ENCODE assay signal across 26 cellular contexts in the genomic region with DNA sequence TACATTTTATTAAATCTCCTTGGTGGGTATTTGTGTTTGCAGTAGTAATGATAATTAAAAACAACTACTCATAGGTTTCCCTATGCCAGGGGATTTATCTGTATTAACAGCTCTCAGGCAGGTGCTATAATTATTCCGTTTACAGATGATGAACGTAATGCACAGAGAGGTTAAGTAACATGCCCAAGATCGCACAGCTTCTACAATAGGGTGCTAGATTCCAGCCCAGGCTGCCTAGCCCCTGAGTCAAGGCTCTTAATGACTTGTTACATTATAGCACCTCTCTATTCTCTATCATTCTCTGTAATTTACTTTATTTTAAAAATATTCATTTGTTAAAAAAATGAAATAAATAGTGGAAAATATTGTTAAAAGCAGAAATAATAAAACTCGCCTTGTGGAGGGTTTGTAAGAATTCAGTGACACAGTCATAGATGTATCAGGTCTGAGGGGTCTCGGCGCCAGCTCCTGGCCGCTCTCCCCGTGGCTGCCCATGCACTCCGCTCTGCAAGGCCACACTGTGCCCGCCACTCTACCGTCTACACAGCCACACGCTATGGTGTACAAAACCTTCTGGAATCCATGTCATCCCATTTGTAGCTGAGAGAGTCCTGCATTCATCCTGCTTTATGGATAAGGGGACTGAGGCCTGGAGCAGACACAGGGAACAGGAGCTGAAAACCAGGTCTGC.
DNase-seq lines count a peak whose midpoint lies in the region; ATAC-seq, FAIRE-seq and TF ChIP-seq lines count a peak whose summit lies in the region.
"Had no signal": no experiment of that assay in that cellular context is flagged by ENCODE, and none has a peak within 500 bp of the region (broad histone marks: within the 10 kb centered on the region; RNA-seq: fewer than 3 reads in every experiment).

No MANE protein-coding gene starts in this region.

- TF ChIP-seq RAD21 in K562 (CRISPR knock-in tag; conservative IDR thresholded peaks at IDR 0.05 in 1 of 2, IDR thresholded peaks at IDR 0.05 in 1 of 2) = no peak

- no peak for TF ChIP-seq EP300 in K562 (IDR thresholded peaks at IDR 0.05; ENCODE audit: low read length)
- no peak for TF ChIP-seq EP300 in esophagus muscularis mucosa (IDR thresholded peaks at IDR 0.05)

- POLR2A ChIA-PET in K562 (lab: Yijun Ruan, JAX) = no interaction called here

- H3K4me3 Mint-ChIP-seq in activated T-cell treated with anti-CD3 and anti-CD28 coated beads, Interleukin-2, amount 50 U/mL, for 4 hours = peak overlapping the region; percentile 13
- no peak overlapping the region for H3K4me3 Mint-ChIP-seq in type B pancreatic cell
- H3K4me3 Mint-ChIP-seq: CD14-positive monocyte; CD4-positive, alpha-beta memory T cell; CD4-positive, CD25-positive, alpha-beta regulatory T cell; CD8-positive, alpha-beta memory T cell had no signal

- TF ChIP-seq POLR2A in K562 (conservative IDR thresholded peaks at IDR 0.05) (no peak), esophagus muscularis mucosa (IDR thresholded peaks at IDR 0.05; ENCODE audit: low read depth) (no peak)

- H3K9me1 ChIP-seq in K562 (ENCODE audit: control insufficient read depth, insufficient read depth, low read length) = no peaks in the 10 kb centered on the region

- H4K20me1 ChIP-seq in K562 (replicated peaks; ENCODE audit: control insufficient read depth, insufficient read depth, low read length) = no peaks in the 10 kb centered on the region

- no peaks in the 10 kb centered on the region for H3K36me3 Mint-ChIP-seq in activated T-cell treated with anti-CD3 and anti-CD28 coated beads, Interleukin-2, amount 50 U/mL, for 4 hours (ENCODE audit: insufficient read depth)
- H3K36me3 Mint-ChIP-seq in type B pancreatic cell = no peaks in the 10 kb centered on the region
- H3K36me3 Mint-ChIP-seq: CD14-positive monocyte; CD4-positive, alpha-beta memory T cell; CD4-positive, CD25-positive, alpha-beta regulatory T cell had no signal

- intact Hi-C loops in K562 (cut with micrococcal nuclease) = no loop called here
- intact Hi-C loops in esophagus muscularis mucosa (cut with DNase I) = no loop called here
- intact Hi-C loops in colonic mucosa (cut with DNase I) = no loop called here

- in situ Hi-C loops in K562 (cut with MboI) = no loop called here

- H2AFZ ChIP-seq in K562 (ENCODE audit: low read depth, low read length) = no peak overlapping the region

- peaks cover 31% of the 10 kb centered on the region for H3K27me3 Mint-ChIP-seq in activated T-cell treated with anti-CD3 and anti-CD28 coated beads, Interleukin-2, amount 50 U/mL, for 4 hours (ENCODE audit: low read depth)
- H3K27me3 Mint-ChIP-seq in type B pancreatic cell = peaks cover 5% of the 10 kb centered on the region

- no peak overlapping the region for H3K27ac Mint-ChIP-seq in type B pancreatic cell
- H3K27ac Mint-ChIP-seq: CD14-positive monocyte; CD4-positive, CD25-positive, alpha-beta regulatory T cell had no signal

- no peaks in the 10 kb centered on the region for H3K36me3 ChIP-seq in K562 (ENCODE audit: control insufficient read depth, insufficient read depth, low read length)
- H3K36me3 ChIP-seq in esophagus muscularis mucosa = no peaks in the 10 kb centered on the region
- no peaks in the 10 kb centered on the region for H3K36me3 ChIP-seq in colonic mucosa
- H3K36me3 ChIP-seq: BE2C had no signal

- ATAC-seq in activated T-cell treated with anti-CD3 and anti-CD28 coated beads, Interleukin-2, amount 50 U/mL, for 4 hours = no peak
- ATAC-seq in K562 (no peak), HG02763 (IDR thresholded peaks at IDR 0.05; ENCODE audit: unreplicated experiment) (no peak)
- ATAC-seq: A549, GM12878 had no signal

- H3K9me3 ChIP-seq in K562 (replicated peaks; ENCODE audit: control insufficient read depth, insufficient read depth, low read depth, low read length) = no peaks in the 10 kb centered on the region
- H3K9me3 ChIP-seq in esophagus muscularis mucosa = no peaks in the 10 kb centered on the region
- H3K9me3 ChIP-seq in colonic mucosa = no peaks in the 10 kb centered on the region
- H3K9me3 ChIP-seq: A549, BE2C had no signal

- CTCF ChIA-PET in K562 (lab: Yijun Ruan, JAX; ENCODE audit: low intra/inter-chr PET ratio) = no interaction called here

- H3K9ac ChIP-seq in K562 (ENCODE audit: insufficient read depth in 1 of 2, low read depth in 2 of 2, low read length in 2 of 2) = peak overlapping the region in 1 of 2 experiments; percentile 62; a peak in 1 of 4 replicates
- H3K9ac ChIP-seq in colonic mucosa (ENCODE audit: low read depth in 2 of 2, low read length in 2 of 2) = no peak overlapping the region

- H3K4me1 ChIP-seq in K562 (replicated peaks in 1 of 2; ENCODE audit: control insufficient read depth in 2 of 2, insufficient read depth in 2 of 2, low read length in 2 of 2) (peaks cover 12 to 17% of the 10 kb centered on the region in 2 experiments; a peak in 4 of 5 replicates), esophagus muscularis mucosa (no peaks in the 10 kb centered on the region), colonic mucosa (no peaks in the 10 kb centered on the region)
- H3K4me1 ChIP-seq: A549, BE2C had no signal

- H3K9me3 Mint-ChIP-seq in activated T-cell treated with anti-CD3 and anti-CD28 coated beads, Interleukin-2, amount 50 U/mL, for 4 hours = no peaks in the 10 kb centered on the region
- H3K9me3 Mint-ChIP-seq in type B pancreatic cell = no peaks in the 10 kb centered on the region
- H3K9me3 Mint-ChIP-seq: CD4-positive, CD25-positive, alpha-beta regulatory T cell had no signal

- H3K27me3 ChIP-seq in K562 (ENCODE audit: control insufficient read depth in 2 of 2, insufficient read depth in 2 of 2, low read length in 2 of 2) = peaks cover 0 to 13% of the 10 kb centered on the region in 2 experiments; a peak in 1 of 5 replicates
- H3K27me3 ChIP-seq in esophagus muscularis mucosa = peaks cover 0 to 24% (median 0%) of the 10 kb centered on the region in 4 donors
- H3K27me3 ChIP-seq in colonic mucosa = peaks cover 3% of the 10 kb centered on the region
- H3K27me3 ChIP-seq: BE2C had no signal

- no peak for FAIRE-seq in K562 (lab: Jason Lieb, UNC)
- FAIRE-seq: A549, GM12878, GM18507 had no signal

- H3K4me2 ChIP-seq in K562 (ENCODE audit: insufficient read depth, low read length) = no peak overlapping the region
- H3K4me2 ChIP-seq: A549 had no signal

- WGBS in K562 (ENCODE audit: insufficient coverage, low coverage, missing lambda C conversion rate) = 34% methylated on average over 12 of the region's 12 CpGs
- 86% methylated on average over 12 of the region's 12 CpGs for WGBS in esophagus muscularis mucosa

- TF ChIP-seq CTCF in K562 (IDR thresholded peaks at IDR 0.05 in 2 of 3, conservative IDR thresholded peaks at IDR 0.05 in 1 of 3; ENCODE audit: insufficient read depth in 2 of 3, low read depth in 1 of 3, low read length in 3 of 3) (no peak), esophagus muscularis mucosa (IDR thresholded peaks at IDR 0.05) (no peak), type B pancreatic cell (conservative IDR thresholded peaks at IDR 0.05) (no peak), colonic mucosa (IDR thresholded peaks at IDR 0.05) (no peak)

- no TSS peak for BruUV-seq in K562 (replicated peaks; lab: Mats Ljungman, UMichigan)

- no peak for DNase-seq in activated T-cell treated with anti-CD3 and anti-CD28 coated beads, Interleukin-2, amount 50 U/mL, for 4 hours
- DNase-seq in activated T-cell treated with anti-CD3 and anti-CD28 coated beads, Interleukin-2, amount 50 U/mL, for 48 hours = no peak
- DNase-seq in K562 (ENCODE audit: extremely low read depth in 1 of 4, low spot score in 3 of 4) (no peak), esophagus muscularis mucosa (ENCODE audit: extremely low spot score) (peak; percentile 50), type B pancreatic cell (ENCODE audit: extremely low spot score, unreplicated experiment) (peak; percentile 34), colonic mucosa (no peak)
- no peak for DNase-seq in stimulated activated CD4-positive, alpha-beta T cell treated with anti-CD3 and anti-CD28 coated beads, Interleukin-2, amount 100 ng/mL, for 24 hours
- DNase-seq: BE2C; C1 segment of cervical spinal cord; CD4-positive, alpha-beta memory T cell; CD4-positive, CD25-positive, alpha-beta regulatory T cell; CD8-positive, alpha-beta memory T cell; COR-L47; DMS 273 treated with DMSO at 0.1 percent for 48 hours; DMS153; DMS53; DMS79; DND-41; EL; GDM1 had no signal

- H3K79me2 ChIP-seq in K562 (ENCODE audit: control insufficient read depth, insufficient read depth, low read length) = no peaks in the 10 kb centered on the region

- no peak overlapping the region for H3K4me3 ChIP-seq in K562
- H3K4me3 ChIP-seq in esophagus muscularis mucosa = no peak overlapping the region
- H3K4me3 ChIP-seq in colonic mucosa = no peak overlapping the region
- H3K4me3 ChIP-seq: A549, GM12878 had no signal

- no peaks in the 10 kb centered on the region for H3K4me1 Mint-ChIP-seq in activated T-cell treated with anti-CD3 and anti-CD28 coated beads, Interleukin-2, amount 50 U/mL, for 4 hours (ENCODE audit: low read depth)
- peaks cover 15% of the 10 kb centered on the region for H3K4me1 Mint-ChIP-seq in type B pancreatic cell (ENCODE audit: unreplicated experiment)
- H3K4me1 Mint-ChIP-seq: CD14-positive monocyte; CD4-positive, alpha-beta memory T cell; CD4-positive, CD25-positive, alpha-beta regulatory T cell; CD8-positive, alpha-beta memory T cell had no signal

- H3K27ac ChIP-seq in K562 (ENCODE audit: extremely low read depth, low read depth, low read length) = no peak overlapping the region
- no peak overlapping the region for H3K27ac ChIP-seq in esophagus muscularis mucosa (replicated peaks in 1 of 4)
- H3K27ac ChIP-seq in colonic mucosa = no peak overlapping the region
- H3K27ac ChIP-seq: 22Rv1, A549 had no signal

TF ChIP-seq in K562, 482 proteins besides CTCF, POLR2A, EP300 and RAD21:
- TF ChIP-seq ZFP36 (IDR thresholded peaks at IDR 0.05; ENCODE audit: low read depth, low read length, partially characterized antibody) (peak; percentile 69), LCOR (CRISPR knock-in tag; IDR thresholded peaks at IDR 0.05) (no peak), KDM1A (IDR thresholded peaks at IDR 0.05) (peak; percentile 23 to 27; a peak in 1 of 4 replicates), BCOR (IDR thresholded peaks at IDR 0.05) (peak; percentile 56), RBM25 (IDR thresholded peaks at IDR 0.05; ENCODE audit: low read depth, low read length, severe bottlenecking) (peak; percentile 94)

Comparison
In these comparisons a context has a peak if more than half of its experiments do, and no peak if none do; other contexts are left out.
1. DNase-seq: peak in esophagus muscularis mucosa (single experiment) and type B pancreatic cell (single experiment); none in activated T-cell treated with anti-CD3 and anti-CD28 coated beads, Interleukin-2, amount 50 U/mL, for 4 hours (single experiment), activated T-cell treated with anti-CD3 and anti-CD28 coated beads, Interleukin-2, amount 50 U/mL, for 48 hours (0 of 2), K562 (0 of 4), stimulated activated CD4-positive, alpha-beta T cell treated with anti-CD3 and anti-CD28 coated beads, Interleukin-2, amount 100 ng/mL, for 24 hours (0 of 2) and colonic mucosa (single experiment).